Comparison of ENCODE assay signal across 9 cellular contexts in the genomic region with DNA sequence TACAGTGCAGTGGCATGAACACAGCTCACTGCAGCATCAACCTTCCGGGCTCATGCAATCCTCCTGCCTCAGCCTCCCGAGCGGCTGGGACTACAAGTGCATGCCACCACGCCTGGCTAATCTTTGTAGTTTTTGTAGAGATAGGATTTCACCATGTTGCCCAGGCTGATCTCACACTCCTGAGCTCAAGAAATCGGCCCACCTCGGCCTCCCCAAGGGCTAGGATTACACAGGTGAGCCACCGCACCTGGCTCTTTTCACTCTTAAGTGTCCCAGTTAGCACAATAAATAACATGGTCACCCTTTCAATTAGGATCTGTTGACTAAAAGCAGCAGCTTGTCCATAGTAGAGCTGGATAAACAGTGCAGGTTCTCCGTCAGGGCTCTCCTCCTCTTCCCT. TPM values are rescaled to one million over a fixed set of nuclear protein-coding genes. Genes with fewer than 3 reads are reported as not detected.
DNase-seq lines count a peak whose midpoint lies in the region; TF ChIP-seq lines count a peak whose summit lies in the region.
"Had no signal": no experiment of that assay in that cellular context is flagged by ENCODE, and none has a peak within 500 bp of the region (broad histone marks: within the 10 kb centered on the region; RNA-seq: fewer than 3 reads in every experiment).

No MANE protein-coding gene starts in this region.

- no peak overlapping the region for H3K18ac ChIP-seq in H9 (ENCODE audit: insufficient read length, low read depth, low read length)

- H3T11ph ChIP-seq in H9 (ENCODE audit: low read length): no peak overlapping the region

- peak overlapping the region; percentile 92 for H3K4me3 ChIP-seq in colonic mucosa

- H3K27ac ChIP-seq in H9 (ENCODE audit: insufficient read length, low read depth, low read length): no peak overlapping the region
- no peak overlapping the region for H3K27ac ChIP-seq in colonic mucosa

- H3K9me3 Mint-ChIP-seq in H9 (no peaks in the 10 kb centered on the region), osteocyte (ENCODE audit: unreplicated experiment) (no peaks in the 10 kb centered on the region)

- H2AK5ac ChIP-seq in H9 (ENCODE audit: insufficient read length, low read length): no peak overlapping the region

- H4K20me1 ChIP-seq in H9 (ENCODE audit: control insufficient read depth, insufficient read depth, insufficient read length): no peaks in the 10 kb centered on the region

- H3K79me2 ChIP-seq in H9 (ENCODE audit: insufficient read depth, low read length): peaks cover 34% of the 10 kb centered on the region; the same call in 1 of the 2 replicates

- no peak overlapping the region for H3K23ac ChIP-seq in H9 (ENCODE audit: insufficient read length, low read depth, low read length)

- H3K27me3 Mint-ChIP-seq in H9 (ENCODE audit: low read depth): peaks cover 5% of the 10 kb centered on the region
- H3K27me3 Mint-ChIP-seq in osteocyte (ENCODE audit: unreplicated experiment): no peaks in the 10 kb centered on the region

- H3K4me1 ChIP-seq in H9 (ENCODE audit: insufficient read depth, low read length) (peaks cover 4% of the 10 kb centered on the region), colonic mucosa (peaks cover 8% of the 10 kb centered on the region)

- peaks cover 9 to 11% of the 10 kb centered on the region in 2 experiments for H3K4me1 Mint-ChIP-seq in H9
- peaks cover 17% of the 10 kb centered on the region for H3K4me1 Mint-ChIP-seq in osteocyte (ENCODE audit: unreplicated experiment)

- no peak overlapping the region for H2BK15ac ChIP-seq in H9 (ENCODE audit: low read depth, low read length)

- H3K23me2 ChIP-seq in H9 (ENCODE audit: insufficient read length, low read depth, low read length, poor library complexity, severe bottlenecking): no peaks in the 10 kb centered on the region

- H3K4me2 ChIP-seq in H9 (ENCODE audit: insufficient read depth, insufficient read length, low read length): peak overlapping the region; percentile 71

- H3K9me3 ChIP-seq in H9 (ENCODE audit: control insufficient read depth, low read depth, low read length): no peaks in the 10 kb centered on the region
- no peaks in the 10 kb centered on the region for H3K9me3 ChIP-seq in colonic mucosa

- H3K9ac ChIP-seq in H9 (ENCODE audit: extremely low read depth, insufficient read length, low read length) (peak overlapping the region; percentile 33), colonic mucosa (ENCODE audit: low read depth in 2 of 2, low read length in 2 of 2) (no peak overlapping the region)

- in situ Hi-C loops in G401 (cut with HindIII; ENCODE audit: low sequenced_read_pairs): no loop called here

- DNase-seq in H9 (no peak), NCI-H510A (lab: John Stamatoyannopoulos, UW) (peak; percentile 65), colonic mucosa (no peak), osteocyte (ENCODE audit: extremely low spot score, unreplicated experiment) (no peak), G401 (ENCODE audit: low spot score) (no peak), GM10266 (ENCODE audit: extremely low spot score) (no peak)
- no peak for DNase-seq in stimulated activated CD4-positive, alpha-beta T cell treated with anti-CD3 and anti-CD28 coated beads, Interleukin-4, amount 100 ng/mL, for 24 hours
- DNase-seq: NCI-H1694 treated with DMSO at 0.1 percent for 48 hours, substantia nigra had no signal

- H2BK5ac ChIP-seq in H9 (ENCODE audit: insufficient read length, low read length): no peak overlapping the region

- H3K14ac ChIP-seq in H9 (ENCODE audit: insufficient read depth, low read length): no peak overlapping the region

- TF ChIP-seq CTCF in H9 (conservative IDR thresholded peaks at IDR 0.05) (no peak), colonic mucosa (IDR thresholded peaks at IDR 0.05) (no peak), osteocyte (IDR thresholded peaks at IDR 0.05) (no peak), GM10266 (IDR thresholded peaks at IDR 0.05; ENCODE audit: control insufficient read depth, insufficient read depth, low read depth, missing control alignments) (no peak)

- no peak overlapping the region for H3K56ac ChIP-seq in H9 (ENCODE audit: insufficient read length, low read depth, low read length)

- H2BK120ac ChIP-seq in H9 (ENCODE audit: low read depth, low read length, poor library complexity, severe bottlenecking): no peak overlapping the region

- no peaks in the 10 kb centered on the region for H3K27me3 ChIP-seq in H9 (ENCODE audit: insufficient read depth, low read length)
- H3K27me3 ChIP-seq in colonic mucosa: no peaks in the 10 kb centered on the region

- H2BK12ac ChIP-seq in H9 (ENCODE audit: insufficient read length, low read depth, low read length): no peak overlapping the region

- H2AFZ ChIP-seq in H9 (ENCODE audit: low read length): no peak overlapping the region

- no peak overlapping the region for H4K5ac ChIP-seq in H9 (ENCODE audit: insufficient read length, low read depth, low read length)

- H3K79me1 ChIP-seq in H9 (ENCODE audit: insufficient read depth, low read depth, low read length, poor library complexity, severe bottlenecking): peaks cover 8% of the 10 kb centered on the region

- no peak overlapping the region for H3K4ac ChIP-seq in H9 (ENCODE audit: low read depth, low read length)

- intact Hi-C loops in colonic mucosa (cut with DNase I): no loop called here

- no peak overlapping the region for H4K8ac ChIP-seq in H9 (replicated peaks; ENCODE audit: insufficient read length, low read depth, low read length)

- H3K27ac Mint-ChIP-seq in H9 (peak overlapping the region in 2 of 3 experiments; percentile 87 to 90; a peak in 3 of 7 replicates), osteocyte (ENCODE audit: unreplicated experiment) (no peak overlapping the region)

- WGBS in H9 (ENCODE audit: extremely low coverage, insufficient read length, low lambda C conversion rate): no CpG with 5 or more reads among the region's 8 CpGs

- no peaks in the 10 kb centered on the region for H3K36me3 ChIP-seq in colonic mucosa

- H2BK20ac ChIP-seq in H9 (ENCODE audit: low read depth, low read length, poor library complexity, severe bottlenecking): no peak overlapping the region

- H3K36me3 Mint-ChIP-seq in H9 (ENCODE audit: insufficient read depth in 1 of 3, low read depth in 3 of 3) (peaks cover 4 to 8% (median 8%) of the 10 kb centered on the region in 3 experiments; a peak in 6 of 7 replicates), osteocyte (ENCODE audit: unreplicated experiment) (no peaks in the 10 kb centered on the region)

- H4K91ac ChIP-seq in H9 (ENCODE audit: insufficient read length, low read depth, low read length): no peak overlapping the region

- H3K4me3 Mint-ChIP-seq in H9: peak overlapping the region; percentile 99
- peak overlapping the region; percentile 94 for H3K4me3 Mint-ChIP-seq in osteocyte (ENCODE audit: unreplicated experiment)

RNA-seq across cellular contexts. Expression of a gene that starts 1.4 kb away (rescaled TPM):
- 51.9 and 56.4 TPM in 2 replicates for total RNA-seq in H9 (2021)
- 10 to 100 TPM; 31.9 to 45.8 TPM for total RNA-seq in colonic mucosa
- total RNA-seq in osteocyte: 42.0 and 48.7 TPM in 2 replicates
- 27.9 and 54.8 TPM in 2 replicates for total RNA-seq in G401 (2014; rRNA removed; shearing (Covaris generic))
